16 cellular contexts compared by ENCODE assay signal in the genomic region with DNA sequence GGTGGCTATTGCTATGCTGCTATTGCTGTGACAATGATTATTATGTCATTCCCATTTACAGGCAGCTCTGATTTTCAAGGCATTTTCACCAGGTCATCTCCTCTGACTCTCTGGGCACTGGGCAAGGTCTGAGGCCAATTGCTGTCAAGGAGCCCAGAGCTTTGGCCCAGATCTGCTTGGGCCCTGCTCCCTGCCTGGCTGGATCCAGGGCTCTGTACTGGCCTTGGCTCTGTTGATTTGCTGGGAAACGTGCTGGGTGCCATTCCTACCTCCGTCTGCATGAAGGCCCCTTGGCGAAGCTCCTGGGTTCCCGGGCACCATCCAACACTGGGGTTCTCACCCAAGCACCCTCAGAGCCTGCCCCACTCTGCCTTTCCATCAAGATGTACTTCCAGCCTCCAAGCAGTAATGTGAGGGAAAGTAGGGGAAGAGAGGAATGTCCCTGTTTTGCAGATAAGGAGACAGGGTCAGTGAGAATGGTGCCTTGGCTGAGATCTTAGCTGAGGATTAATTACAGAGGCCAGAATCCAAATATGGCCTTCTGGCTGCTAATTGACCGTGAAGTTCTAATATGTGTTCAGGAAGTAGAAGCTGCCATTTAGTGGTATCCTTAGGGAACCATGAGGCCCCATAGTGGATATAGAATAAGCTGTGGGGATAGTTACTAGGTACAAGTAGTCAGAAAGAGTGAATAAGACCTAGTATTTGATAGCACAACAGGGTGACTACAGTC.
"Had no signal": no experiment of that assay in that cellular context is flagged by ENCODE, and none has a peak within 500 bp of the region (broad histone marks: within the 10 kb centered on the region; RNA-seq: fewer than 3 reads in every experiment).

No MANE protein-coding gene starts in this region.

- H3K36me3 ChIP-seq: WERI-Rb-1 had no signal

- H3K4me3 Mint-ChIP-seq: activated CD4-positive, alpha-beta memory T cell treated with anti-CD3 and anti-CD28 coated beads, Interleukin-2, amount 10 ng/mL, durations not matched to agents 7 days and 5 days; activated naive CD8-positive, alpha-beta T cell; activated T-cell treated with anti-CD3 and anti-CD28 coated beads, Interleukin-2, amount 50 U/mL, for 24 hours; naive thymus-derived CD4-positive, alpha-beta T cell; T-cell had no signal

- H3K27ac Mint-ChIP-seq: activated CD4-positive, alpha-beta memory T cell treated with anti-CD3 and anti-CD28 coated beads, Interleukin-2, amount 10 ng/mL, durations not matched to agents 7 days and 5 days; activated naive CD8-positive, alpha-beta T cell; activated T-cell treated with anti-CD3 and anti-CD28 coated beads, Interleukin-2, amount 50 U/mL, for 24 hours; T-cell had no signal

- H3K4me3 ChIP-seq: upper lobe of left lung had no signal

- H3K27me3 ChIP-seq: upper lobe of left lung had no signal

- DNase-seq: activated CD4-positive, alpha-beta memory T cell treated with anti-CD3 and anti-CD28 coated beads, Interleukin-2, amount 10 ng/mL, durations not matched to agents 7 days and 5 days; activated gamma-delta T cell treated with Interleukin-2 at 50 U/mL for 16 hours; activated T-cell treated with anti-CD3 and anti-CD28 coated beads, Interleukin-2, amount 50 U/mL, for 24 hours; foreskin melanocyte; left colon; mammary epithelial cell; naive thymus-derived CD4-positive, alpha-beta T cell; small intestine; stimulated activated CD4-positive, alpha-beta T cell treated with anti-CD3 and anti-CD28 coated beads, Interleukin-4, amount 100 ng/mL, for 24 hours; stimulated activated naive CD4-positive, alpha-beta T cell; T-cell; T1000; upper lobe of left lung; WERI-Rb-1 had no signal

- ATAC-seq: left colon; naive thymus-derived CD4-positive, alpha-beta T cell; right cardiac atrium; T-cell had no signal

- H3K27me3 Mint-ChIP-seq: activated CD4-positive, alpha-beta memory T cell treated with anti-CD3 and anti-CD28 coated beads, Interleukin-2, amount 10 ng/mL, durations not matched to agents 7 days and 5 days; activated naive CD8-positive, alpha-beta T cell; activated T-cell treated with anti-CD3 and anti-CD28 coated beads, Interleukin-2, amount 50 U/mL, for 24 hours; naive thymus-derived CD4-positive, alpha-beta T cell; T-cell had no signal

- H3K4me1 Mint-ChIP-seq: activated CD4-positive, alpha-beta memory T cell treated with anti-CD3 and anti-CD28 coated beads, Interleukin-2, amount 10 ng/mL, durations not matched to agents 7 days and 5 days; naive thymus-derived CD4-positive, alpha-beta T cell; T-cell had no signal
